In genomic region chr17:42843358-42843934, GRCh38 we compare ENCODE assay signal across 8 cellular contexts. TPM values are rescaled to one million over a fixed set of nuclear protein-coding genes. Genes with fewer than 3 reads are reported as not detected.
DNase-seq lines count a peak whose midpoint lies in the region; ATAC-seq, FAIRE-seq and TF ChIP-seq lines count a peak whose summit lies in the region.

No MANE protein-coding gene starts in this region.

- no peaks in the 10 kb centered on the region for H3K4me1 Mint-ChIP-seq in mesothelial cell of epicardium

- no peak for ATAC-seq in GM21423 (IDR thresholded peaks at IDR 0.05; ENCODE audit: unreplicated experiment)

- H3K27me3 Mint-ChIP-seq in mesothelial cell of epicardium (ENCODE audit: low read depth) = no peaks in the 10 kb centered on the region

- H3K27ac ChIP-seq in OCI-LY1 (ENCODE audit: low read depth, low read length, poor library complexity, severe bottlenecking) = no peak overlapping the region

- H3K4me1 ChIP-seq in OCI-LY1 (ENCODE audit: insufficient read depth, low read length, severe bottlenecking) = no peaks in the 10 kb centered on the region

- FAIRE-seq in D721Med (lab: Jason Lieb, UNC) = no peak
- peak; percentile 70 for FAIRE-seq in endometrium (lab: Jason Lieb, UNC)

- no peaks in the 10 kb centered on the region for H3K9me3 Mint-ChIP-seq in mesothelial cell of epicardium

- peak; percentile 72 for DNase-seq in D721Med (ENCODE audit: insufficient read length, low spot score)
- peak; percentile 80 for DNase-seq in HT-29 (ENCODE audit: low spot score)
- DNase-seq in mesothelial cell of epicardium (ENCODE audit: low spot score in 2 of 2, unreplicated experiment in 2 of 2) = no peak
- no peak for DNase-seq in KG1 (lab: John Stamatoyannopoulos, UW)
- DNase-seq in activated CD8-positive, alpha-beta memory T cell treated with anti-CD3 and anti-CD28 coated beads, Interleukin-2, amount 50 U/mL, for 4 hours = no peak

- no peak overlapping the region for H2AFZ ChIP-seq in OCI-LY1 (ENCODE audit: low read length)

- no peak overlapping the region for H3K9ac ChIP-seq in OCI-LY1 (ENCODE audit: low read length)

- H3K36me3 ChIP-seq in OCI-LY1 (ENCODE audit: insufficient read depth, low read length) = peaks cover 74% of the 10 kb centered on the region

- H3K4me3 Mint-ChIP-seq in mesothelial cell of epicardium = no peak overlapping the region

- no peak overlapping the region for H3K4me2 ChIP-seq in OCI-LY1 (ENCODE audit: low read length)

- no peaks in the 10 kb centered on the region for H4K20me1 ChIP-seq in OCI-LY1 (ENCODE audit: insufficient read depth, low read length)

- no peaks in the 10 kb centered on the region for H3K79me2 ChIP-seq in OCI-LY1 (ENCODE audit: insufficient read depth, low read length)

- H3K9me2 ChIP-seq in OCI-LY1 (ENCODE audit: low read depth, low read length) = no peaks in the 10 kb centered on the region

- peaks cover 17% of the 10 kb centered on the region for H3K36me3 Mint-ChIP-seq in mesothelial cell of epicardium

- H3K4me3 ChIP-seq in OCI-LY1 (ENCODE audit: low read depth, low read length, poor library complexity, severe bottlenecking) = no peak overlapping the region

- H3K27me3 ChIP-seq in OCI-LY1 (ENCODE audit: insufficient read depth, low read length) = no peaks in the 10 kb centered on the region

- TF ChIP-seq CTCF in D721Med (IDR thresholded peaks at IDR 0.05; ENCODE audit: insufficient read depth, missing control alignments) (peak; percentile 97), OCI-LY1 (IDR thresholded peaks at IDR 0.05; ENCODE audit: low read length) (peak; percentile 70), mesothelial cell of epicardium (IDR thresholded peaks at IDR 0.05; ENCODE audit: unreplicated experiment) (peak; percentile 59)

- no peaks in the 10 kb centered on the region for H3K9me3 ChIP-seq in OCI-LY1 (ENCODE audit: low read length)

- H3K27ac Mint-ChIP-seq in mesothelial cell of epicardium = no peak overlapping the region

- no peaks in the 10 kb centered on the region for H3F3A ChIP-seq in OCI-LY1 (ENCODE audit: insufficient read depth, low read length)

RNA-seq across cellular contexts. Expression of gene AOC2, which starts 0.9 kb away (rescaled TPM):
- 1.6 and 1.8 TPM in 2 replicates for total RNA-seq in HT-29 (2014; rRNA removed; shearing (Covaris generic))
- 3.0 to 3.8 TPM (median 3.4 TPM) in 3 replicates for total RNA-seq in mesothelial cell of epicardium

RNA-seq across cellular contexts. Expression of gene AOC3, which starts 7.6 kb away (rescaled TPM):
- total RNA-seq in HT-29 (2014; rRNA removed; shearing (Covaris generic)) = 0.23 TPM in 1 of 2 replicates, not detected in the other
- 1.5 to 2.3 TPM (median 1.9 TPM) in 3 replicates for total RNA-seq in mesothelial cell of epicardium

RNA-seq across cellular contexts. Expression of gene PSME3, which starts 10.2 kb away (rescaled TPM):
- 96.8 and 142 TPM in 2 replicates for total RNA-seq in HT-29 (2014; rRNA removed; shearing (Covaris generic))
- 88.7 to 92.8 TPM (median 92.0 TPM) in 3 replicates for total RNA-seq in mesothelial cell of epicardium

RNA-seq across cellular contexts. Expression of gene BECN1, which starts 19.4 kb away (rescaled TPM):
- 108 and 118 TPM in 2 replicates for total RNA-seq in HT-29 (2014; rRNA removed; shearing (Covaris generic))
- total RNA-seq in mesothelial cell of epicardium = 54.5 to 55.8 TPM (median 55.2 TPM) in 3 replicates

RNA-seq across cellular contexts. Expression of gene CNTD1, which starts 44.8 kb away (rescaled TPM):
- 0.13 and 0.66 TPM in 2 replicates for total RNA-seq in HT-29 (2014; rRNA removed; shearing (Covaris generic))
- total RNA-seq in mesothelial cell of epicardium = 0.09 to 0.14 TPM in 2 of 3 replicates, not detected in the other

Comparison
In these comparisons a context has a peak if more than half of its experiments do, and no peak if none do; other contexts are left out.
1. DNase-seq: peak in D721Med (single experiment) and HT-29 (single experiment); none in mesothelial cell of epicardium (0 of 2), KG1 (single experiment) and activated CD8-positive, alpha-beta memory T cell treated with anti-CD3 and anti-CD28 coated beads, Interleukin-2, amount 50 U/mL, for 4 hours (single experiment).
2. Peak in every context shown above with its lines, with median percentiles within 50 percentile points of each other: CTCF ChIP-seq.